20 cellular contexts compared by ENCODE assay signal in the genomic region with DNA sequence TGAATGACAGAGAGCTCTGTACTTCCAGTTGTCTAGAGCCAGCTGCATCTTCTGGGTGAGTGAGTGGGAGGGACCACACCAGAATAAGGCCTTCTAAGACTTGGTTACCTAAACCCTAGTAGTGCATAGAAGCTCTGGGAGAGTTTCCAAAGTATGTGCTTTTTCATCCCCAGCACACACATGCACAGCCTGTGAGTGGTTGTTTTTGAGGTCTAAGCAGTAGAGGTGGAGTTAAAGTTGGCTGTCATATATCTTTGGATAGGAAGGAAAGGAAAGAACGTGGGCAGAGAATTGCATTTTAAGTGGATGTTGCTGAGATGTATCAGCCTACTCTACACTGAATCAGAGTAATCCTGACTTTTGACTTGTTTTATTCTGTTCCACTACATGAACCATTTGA.
"Had no signal": no experiment of that assay in that cellular context is flagged by ENCODE, and none has a peak within 500 bp of the region (broad histone marks: within the 10 kb centered on the region; RNA-seq: fewer than 3 reads in every experiment).

No MANE protein-coding gene starts in this region.

- ATAC-seq: activated CD8-positive, alpha-beta T cell treated with anti-CD3 and anti-CD28 coated beads, Interleukin-2, amount 10 ng/mL, durations not matched to agents 7 days and 5 days; heart right ventricle; left lung; naive thymus-derived CD4-positive, alpha-beta T cell had no signal

- H3K4me3 ChIP-seq: breast epithelium, colonic mucosa, esophagus squamous epithelium, heart right ventricle, left lung, lung, neural progenitor cell, sigmoid colon, tibial artery had no signal

- DNase-seq: activated CD4-positive, alpha-beta T cell treated with anti-CD3 and anti-CD28 coated beads for 1 hour; activated CD4-positive, alpha-beta T cell treated with anti-CD3 and anti-CD28 coated beads, Interleukin-2, amount 50 U/mL, for 1 hour; activated CD8-positive, alpha-beta T cell treated with anti-CD3 and anti-CD28 coated beads, Interleukin-2, amount 10 ng/mL, durations not matched to agents 7 days and 5 days; activated gamma-delta T cell treated with Interleukin-2 at 50 U/mL for 16 hours; activated T-cell treated with anti-CD3 and anti-CD28 coated beads, Interleukin-2, amount 50 U/mL, for 1 hour; aorta; colonic mucosa; esophagus squamous epithelium; heart right ventricle; left lung; naive thymus-derived CD4-positive, alpha-beta T cell; retina; sigmoid colon; stimulated activated CD4-positive, alpha-beta T cell treated with anti-CD3 and anti-CD28 coated beads, Interleukin-4, amount 100 ng/mL, for 4 hours; substantia nigra; T-helper 9 cell; tibial artery had no signal
